ENCODE assay signal across 20 cellular contexts in genomic region chr22:30600925-30601324, GRCh38.
"Had no signal": no experiment of that assay in that cellular context is flagged by ENCODE, and none has a peak within 500 bp of the region (broad histone marks: within the 10 kb centered on the region; RNA-seq: fewer than 3 reads in every experiment).

No MANE protein-coding gene starts in this region.

- H3K9me3 ChIP-seq: body of pancreas, left ventricle myocardium inferior, pancreas, thoracic aorta, upper lobe of left lung had no signal

- H3K27me3 ChIP-seq: body of pancreas, pancreas, upper lobe of left lung had no signal

- H3K27ac Mint-ChIP-seq: activated B cell treated with CpG ODN at 0.5 μM for 24 hours; activated CD8-positive, alpha-beta T cell treated with anti-CD3 and anti-CD28 coated beads for 36 hours; activated naive CD8-positive, alpha-beta T cell treated with anti-CD3 and anti-CD28 coated beads, Interleukin-2, amount 10 ng/mL, durations not matched to agents 7 days and 5 days; activated T-helper 17 cell treated with anti-CD3 and anti-CD28 coated beads, Interleukin-2, amount 50 U/mL, for 72 hours; immature natural killer cell; stimulated activated memory B cell treated with anti-CD40 and anti-IgM and Interleukin-4, amounts not matched to agents 10 μg/mL and 1 μg/mL and 100 μg/mL, for 72 hours had no signal

- H3K9me3 Mint-ChIP-seq: activated B cell treated with CpG ODN at 0.5 μM for 24 hours; activated CD8-positive, alpha-beta T cell treated with anti-CD3 and anti-CD28 coated beads for 36 hours; activated naive CD8-positive, alpha-beta T cell treated with anti-CD3 and anti-CD28 coated beads, Interleukin-2, amount 10 ng/mL, durations not matched to agents 7 days and 5 days; activated T-helper 17 cell treated with anti-CD3 and anti-CD28 coated beads, Interleukin-2, amount 50 U/mL, for 72 hours; immature natural killer cell; stimulated activated memory B cell treated with anti-CD40 and anti-IgM and Interleukin-4, amounts not matched to agents 10 μg/mL and 1 μg/mL and 100 μg/mL, for 72 hours had no signal

- H3K36me3 Mint-ChIP-seq: activated naive CD8-positive, alpha-beta T cell treated with anti-CD3 and anti-CD28 coated beads, Interleukin-2, amount 10 ng/mL, durations not matched to agents 7 days and 5 days; immature natural killer cell; stimulated activated memory B cell treated with anti-CD40 and anti-IgM and Interleukin-4, amounts not matched to agents 10 μg/mL and 1 μg/mL and 100 μg/mL, for 72 hours had no signal

- H3K4me3 ChIP-seq: body of pancreas, left ventricle myocardium inferior, pancreas, smooth muscle cell, thoracic aorta, upper lobe of left lung had no signal

- H3K36me3 ChIP-seq: left ventricle myocardium inferior, pancreas, thoracic aorta, upper lobe of left lung had no signal

- ATAC-seq: activated CD8-positive, alpha-beta T cell treated with anti-CD3 and anti-CD28 coated beads for 36 hours; activated T-helper 17 cell treated with anti-CD3 and anti-CD28 coated beads, Interleukin-2, amount 50 U/mL, for 72 hours; body of pancreas; pancreas; sciatic nerve; stimulated activated memory B cell treated with anti-CD40 and anti-IgM and Interleukin-4, amounts not matched to agents 10 μg/mL and 1 μg/mL and 100 μg/mL, for 72 hours had no signal

- DNase-seq: activated B cell treated with CpG ODN at 0.5 μM for 24 hours; activated CD4-positive, alpha-beta T cell treated with anti-CD3 and anti-CD28 coated beads for 48 hours; activated CD8-positive, alpha-beta T cell treated with anti-CD3 and anti-CD28 coated beads for 36 hours; activated naive CD4-positive, alpha-beta T cell treated with Interleukin-2 at 50 U/mL for 16 hours; activated naive CD8-positive, alpha-beta T cell treated with anti-CD3 and anti-CD28 coated beads, Interleukin-2, amount 10 ng/mL, durations not matched to agents 7 days and 5 days; activated T-cell treated with anti-CD3 and anti-CD28 coated beads, Interleukin-2, amount 50 U/mL, for 1 hour; amygdala; body of pancreas; immature natural killer cell; kidney glomerular epithelial cell; left ventricle myocardium inferior; mammary epithelial cell; pancreas; stimulated activated CD4-positive, alpha-beta T cell treated with anti-CD3 and anti-CD28 coated beads, Interleukin-4, amount 100 ng/mL, for 4 hours; upper lobe of left lung had no signal

- H3K27me3 Mint-ChIP-seq: activated B cell treated with CpG ODN at 0.5 μM for 24 hours; activated CD8-positive, alpha-beta T cell treated with anti-CD3 and anti-CD28 coated beads for 36 hours; activated T-helper 17 cell treated with anti-CD3 and anti-CD28 coated beads, Interleukin-2, amount 50 U/mL, for 72 hours; stimulated activated memory B cell treated with anti-CD40 and anti-IgM and Interleukin-4, amounts not matched to agents 10 μg/mL and 1 μg/mL and 100 μg/mL, for 72 hours had no signal

- H3K4me3 Mint-ChIP-seq: activated B cell treated with CpG ODN at 0.5 μM for 24 hours; activated CD8-positive, alpha-beta T cell treated with anti-CD3 and anti-CD28 coated beads for 36 hours; activated naive CD8-positive, alpha-beta T cell treated with anti-CD3 and anti-CD28 coated beads, Interleukin-2, amount 10 ng/mL, durations not matched to agents 7 days and 5 days; activated T-helper 17 cell treated with anti-CD3 and anti-CD28 coated beads, Interleukin-2, amount 50 U/mL, for 72 hours; immature natural killer cell; stimulated activated memory B cell treated with anti-CD40 and anti-IgM and Interleukin-4, amounts not matched to agents 10 μg/mL and 1 μg/mL and 100 μg/mL, for 72 hours had no signal
